20 cellular contexts compared by ENCODE assay signal in the genomic region with DNA sequence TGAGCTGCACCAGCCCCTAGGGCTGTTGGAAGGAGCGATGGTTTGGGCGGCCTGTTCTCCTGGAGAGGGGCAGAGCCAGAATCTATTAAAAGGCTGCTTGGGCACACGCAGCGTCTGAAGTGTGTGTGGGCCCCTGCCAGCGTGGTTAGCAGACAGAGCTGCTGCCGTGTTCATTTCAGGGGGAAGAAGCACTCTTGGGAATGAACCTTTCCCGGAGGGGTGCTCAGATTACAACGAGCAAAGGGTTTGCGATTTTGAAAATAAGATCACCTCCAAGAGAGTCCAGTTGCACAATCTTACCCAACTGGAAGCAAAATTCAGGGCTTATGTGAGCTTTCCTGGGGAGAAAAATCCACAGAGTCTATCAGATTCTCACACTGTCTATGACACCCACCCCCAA. TPM values are rescaled to one million over a fixed set of nuclear protein-coding genes. Genes with fewer than 3 reads are reported as not detected.
DNase-seq lines count a peak whose midpoint lies in the region; ATAC-seq, FAIRE-seq and TF ChIP-seq lines count a peak whose summit lies in the region.
"Had no signal": no experiment of that assay in that cellular context is flagged by ENCODE, and none has a peak within 500 bp of the region (broad histone marks: within the 10 kb centered on the region; RNA-seq: fewer than 3 reads in every experiment).

No MANE protein-coding gene starts in this region.

- H3K18ac ChIP-seq in mesendoderm (ENCODE audit: low read length) = no peak overlapping the region

- no peak overlapping the region for H2AK5ac ChIP-seq in mesendoderm (ENCODE audit: low read length)

- no peak for TF ChIP-seq CTCF in right atrium auricular region (IDR thresholded peaks at IDR 0.05)
- TF ChIP-seq CTCF in astrocyte (IDR thresholded peaks at IDR 0.05; ENCODE audit: insufficient read depth, low read depth, low read length) = no peak
- no peak for TF ChIP-seq CTCF in GM10248 (IDR thresholded peaks at IDR 0.05; ENCODE audit: control extremely low read depth, extremely low read depth, low read depth, missing control alignments)
- no peak for TF ChIP-seq CTCF in brain microvascular endothelial cell (IDR thresholded peaks at IDR 0.05; ENCODE audit: low read depth, low read length, missing control alignments)

- peaks cover 10% of the 10 kb centered on the region for H3K9me3 Mint-ChIP-seq in astrocyte (ENCODE audit: unreplicated experiment)
- H3K9me3 Mint-ChIP-seq: activated CD4-positive, alpha-beta memory T cell treated with anti-CD3 and anti-CD28 coated beads for 36 hours; stimulated activated naive CD8-positive, alpha-beta T cell treated with anti-CD3 and anti-CD28 coated beads, Interleukin-15, amount 100 ng/mL, for 72 hours had no signal

- WGBS in mesendoderm (ENCODE audit: extremely low coverage, insufficient coverage, low lambda C conversion rate) = no CpG with 5 or more reads among the region's 9 CpGs
- 3 to 5% methylated on average over 9 of the region's 9 CpGs for WGBS in aorta, 2 donors

- peaks cover 47% of the 10 kb centered on the region for H3K27me3 Mint-ChIP-seq in astrocyte (ENCODE audit: low read depth, unreplicated experiment)

- CTCF ChIA-PET in GM10248 (lab: Yijun Ruan, JAX) = interaction anchor here (1.0 kb wide), 1 partner anchor 18 kb away, joined by 3 read pairs; no protein-coding TSS in a partner anchor

- H3K56ac ChIP-seq in mesendoderm (ENCODE audit: low read length) = no peak overlapping the region

- H3K4me1 Mint-ChIP-seq in astrocyte (ENCODE audit: low read depth, unreplicated experiment) = no peaks in the 10 kb centered on the region
- H3K4me1 Mint-ChIP-seq: memory B cell; stimulated activated naive CD8-positive, alpha-beta T cell treated with anti-CD3 and anti-CD28 coated beads, Interleukin-15, amount 100 ng/mL, for 72 hours had no signal

- no peak overlapping the region for H2AFZ ChIP-seq in astrocyte (ENCODE audit: low read depth, low read length)

- POLR2A ChIA-PET in GM10248 (lab: Yijun Ruan, JAX) = no interaction called here

- H3K36me3 ChIP-seq in right atrium auricular region (no peaks in the 10 kb centered on the region), astrocyte (ENCODE audit: insufficient read depth, low read length) (no peaks in the 10 kb centered on the region), mesendoderm (ENCODE audit: control insufficient read depth, insufficient read depth, low read length) (no peaks in the 10 kb centered on the region), aorta (ENCODE audit: control insufficient read depth in 1 of 2, insufficient read depth in 2 of 2, low read length in 1 of 2) (peaks cover 0 to 2% of the 10 kb centered on the region in 2 donors), brain microvascular endothelial cell (replicated peaks) (no peaks in the 10 kb centered on the region)
- H3K36me3 ChIP-seq: neutrophil had no signal

- DNase-seq in Right ventricle myocardium superior = peak; percentile 81
- DNase-seq in right atrium auricular region (ENCODE audit: low spot score) = no peak
- peak; percentile 17 for DNase-seq in astrocyte (ENCODE audit: low read depth)
- DNase-seq in mesendoderm = no peak
- peak in 1 of 2 donors; percentile 69 for DNase-seq in aorta
- DNase-seq in germinal center (ENCODE audit: low spot score) = no peak
- DNase-seq in GM10248 (ENCODE audit: extremely low spot score) = no peak
- DNase-seq in brain microvascular endothelial cell = no peak
- DNase-seq: activated CD4-positive, alpha-beta memory T cell treated with anti-CD3 and anti-CD28 coated beads for 36 hours; activated effector memory CD4-positive, alpha-beta T cell treated with Interleukin-2 at 50 U/mL for 16 hours; KBM-7; NCI-H187 treated with DMSO at 0.1 percent for 48 hours; SK-N-SH; small intestine; stimulated activated naive CD8-positive, alpha-beta T cell treated with anti-CD3 and anti-CD28 coated beads, Interleukin-15, amount 100 ng/mL, for 72 hours had no signal

- H2BK15ac ChIP-seq in mesendoderm (replicated peaks; ENCODE audit: low read depth) = no peak overlapping the region

- no peak overlapping the region for H3K9ac ChIP-seq in astrocyte (ENCODE audit: low read length)
- no peak overlapping the region for H3K9ac ChIP-seq in mesendoderm (ENCODE audit: low read length)
- H3K9ac ChIP-seq: SK-N-SH had no signal

- no peaks in the 10 kb centered on the region for H3K79me1 ChIP-seq in mesendoderm (ENCODE audit: low read length)

- H3K4ac ChIP-seq in mesendoderm (ENCODE audit: low read depth, low read length) = peak overlapping the region; percentile 2

- no peaks in the 10 kb centered on the region for H3K9me3 ChIP-seq in right atrium auricular region
- peaks cover 3% of the 10 kb centered on the region for H3K9me3 ChIP-seq in astrocyte (ENCODE audit: insufficient read depth, low read depth, low read length)
- no peaks in the 10 kb centered on the region for H3K9me3 ChIP-seq in aorta (ENCODE audit: control insufficient read depth, low read length)
- H3K9me3 ChIP-seq: neutrophil, SK-N-SH had no signal

- H3K27ac Mint-ChIP-seq in astrocyte (ENCODE audit: unreplicated experiment) = no peak overlapping the region
- H3K27ac Mint-ChIP-seq: activated CD4-positive, alpha-beta memory T cell treated with anti-CD3 and anti-CD28 coated beads for 36 hours; memory B cell had no signal

- H4K20me1 ChIP-seq in astrocyte (ENCODE audit: insufficient read depth, low read length) = no peaks in the 10 kb centered on the region

- no peak overlapping the region for H2BK120ac ChIP-seq in mesendoderm (ENCODE audit: low read depth, low read length)

- H4K5ac ChIP-seq in mesendoderm (ENCODE audit: low read length) = no peak overlapping the region

- in situ Hi-C loops in brain microvascular endothelial cell (cut with HindIII; ENCODE audit: low pct_ligation_motif_present, low sequenced_read_pairs) = no loop called here

- H3K27ac ChIP-seq in right atrium auricular region (peak overlapping the region in 1 of 2 donors; percentile 2), astrocyte (ENCODE audit: low read depth, low read length) (no peak overlapping the region), mesendoderm (ENCODE audit: low read depth, low read length) (no peak overlapping the region), aorta (ENCODE audit: low read depth in 1 of 2, low read length in 2 of 2) (peak overlapping the region in 1 of 2 donors; percentile 44), brain microvascular endothelial cell (no peak overlapping the region)
- H3K27ac ChIP-seq: neutrophil had no signal

- H3K79me2 ChIP-seq in astrocyte (ENCODE audit: insufficient read depth, low read length) (no peaks in the 10 kb centered on the region), mesendoderm (ENCODE audit: control insufficient read depth, insufficient read depth, low read length) (no peaks in the 10 kb centered on the region)

- intact Hi-C loops in Right ventricle myocardium superior (cut with DNase I) (no loop called here), aorta (cut with DNase I) (no loop called here)

- no peaks in the 10 kb centered on the region for H3K27me3 ChIP-seq in right atrium auricular region
- no peaks in the 10 kb centered on the region for H3K27me3 ChIP-seq in astrocyte (ENCODE audit: insufficient read depth, low read length)
- H3K27me3 ChIP-seq in mesendoderm (ENCODE audit: insufficient read depth, low read length, poor library complexity) = no peaks in the 10 kb centered on the region
- no peaks in the 10 kb centered on the region for H3K27me3 ChIP-seq in aorta (ENCODE audit: control insufficient read depth in 1 of 2, insufficient read depth in 2 of 2, low read length in 1 of 2)
- H3K27me3 ChIP-seq in brain microvascular endothelial cell (replicated peaks) = no peaks in the 10 kb centered on the region

- H3K4me3 Mint-ChIP-seq in astrocyte (ENCODE audit: unreplicated experiment) = no peak overlapping the region
- H3K4me3 Mint-ChIP-seq: activated CD4-positive, alpha-beta memory T cell treated with anti-CD3 and anti-CD28 coated beads for 36 hours; memory B cell; stimulated activated naive CD8-positive, alpha-beta T cell treated with anti-CD3 and anti-CD28 coated beads, Interleukin-15, amount 100 ng/mL, for 72 hours had no signal

- H3K4me3 ChIP-seq in right atrium auricular region (no peak overlapping the region), astrocyte (ENCODE audit: insufficient read depth, low read depth, low read length) (no peak overlapping the region), mesendoderm (ENCODE audit: low read length) (no peak overlapping the region), aorta (ENCODE audit: low read length in 2 of 2) (no peak overlapping the region), brain microvascular endothelial cell (ENCODE audit: low read depth, low read length) (no peak overlapping the region)

- no peak overlapping the region for H3K4me2 ChIP-seq in astrocyte (ENCODE audit: low read length)
- H3K4me2 ChIP-seq in mesendoderm (ENCODE audit: low read length) = no peak overlapping the region
- H3K4me2 ChIP-seq: SK-N-SH had no signal

- peaks cover 0 to 8% of the 10 kb centered on the region in 2 donors for H3K4me1 ChIP-seq in right atrium auricular region
- H3K4me1 ChIP-seq in astrocyte (ENCODE audit: insufficient read depth, low read length) = no peaks in the 10 kb centered on the region
- no peaks in the 10 kb centered on the region for H3K4me1 ChIP-seq in mesendoderm (ENCODE audit: control insufficient read depth, low read depth, low read length)
- no peaks in the 10 kb centered on the region for H3K4me1 ChIP-seq in aorta (ENCODE audit: control insufficient read depth in 1 of 2, insufficient read depth in 2 of 2, low read length in 2 of 2)

- FAIRE-seq in astrocyte (lab: Jason Lieb, UNC) = no peak
- FAIRE-seq: D721Med, H1, small intestine, TTC549 had no signal

- H3K36me3 Mint-ChIP-seq in astrocyte (ENCODE audit: low read depth, unreplicated experiment) = peaks cover 4% of the 10 kb centered on the region
- H3K36me3 Mint-ChIP-seq: activated CD4-positive, alpha-beta memory T cell treated with anti-CD3 and anti-CD28 coated beads for 36 hours; memory B cell had no signal

- no peak overlapping the region for H2BK5ac ChIP-seq in mesendoderm (ENCODE audit: low read length)

- H3K23ac ChIP-seq in mesendoderm (ENCODE audit: low read length) = no peak overlapping the region

- no peak overlapping the region for H4K8ac ChIP-seq in mesendoderm (ENCODE audit: low read depth, low read length)

- ATAC-seq in Right ventricle myocardium superior (ENCODE audit: poor library complexity) (peak; percentile 92), aorta (ENCODE audit: low FRiP score) (peak; percentile 71)
- ATAC-seq: stimulated activated naive CD8-positive, alpha-beta T cell treated with anti-CD3 and anti-CD28 coated beads, Interleukin-15, amount 100 ng/mL, for 72 hours had no signal

RNA-seq across cellular contexts. Expression of a gene that starts 12.9 kb away (rescaled TPM):
- total RNA-seq in Right ventricle myocardium superior (6.2 TPM), right atrium auricular region (10 to 100 TPM; 10.2 to 29.4 TPM), astrocyte (0.10 and 0.14 TPM in 2 replicates), aorta (100 to 1,000 TPM in 1 of 2 donors, 10 to 100 TPM in 1; 65.6 to 136 TPM)
- 0.32 TPM for polyA plus RNA-seq in mesendoderm (2013, experiment 1 of 2)
- polyA plus RNA-seq in mesendoderm (2013, experiment 2 of 2) = 0.34 TPM
- polyA plus RNA-seq in aorta = 10 to 100 TPM; 25.5 to 73.9 TPM
- total RNA-seq: activated CD4-positive, alpha-beta memory T cell treated with anti-CD3 and anti-CD28 coated beads for 36 hours had no signal
- polyA plus RNA-seq: SK-N-SH had no signal

Comparison
In these comparisons a context has a peak if more than half of its experiments do, and no peak if none do; other contexts are left out.
1. DNase-seq: peak in Right ventricle myocardium superior (single experiment) and astrocyte (single experiment); none in right atrium auricular region (single experiment), mesendoderm (single experiment), germinal center (single experiment), GM10248 (single experiment) and brain microvascular endothelial cell (single experiment).